8 cellular contexts compared by ENCODE assay signal in the genomic region with DNA sequence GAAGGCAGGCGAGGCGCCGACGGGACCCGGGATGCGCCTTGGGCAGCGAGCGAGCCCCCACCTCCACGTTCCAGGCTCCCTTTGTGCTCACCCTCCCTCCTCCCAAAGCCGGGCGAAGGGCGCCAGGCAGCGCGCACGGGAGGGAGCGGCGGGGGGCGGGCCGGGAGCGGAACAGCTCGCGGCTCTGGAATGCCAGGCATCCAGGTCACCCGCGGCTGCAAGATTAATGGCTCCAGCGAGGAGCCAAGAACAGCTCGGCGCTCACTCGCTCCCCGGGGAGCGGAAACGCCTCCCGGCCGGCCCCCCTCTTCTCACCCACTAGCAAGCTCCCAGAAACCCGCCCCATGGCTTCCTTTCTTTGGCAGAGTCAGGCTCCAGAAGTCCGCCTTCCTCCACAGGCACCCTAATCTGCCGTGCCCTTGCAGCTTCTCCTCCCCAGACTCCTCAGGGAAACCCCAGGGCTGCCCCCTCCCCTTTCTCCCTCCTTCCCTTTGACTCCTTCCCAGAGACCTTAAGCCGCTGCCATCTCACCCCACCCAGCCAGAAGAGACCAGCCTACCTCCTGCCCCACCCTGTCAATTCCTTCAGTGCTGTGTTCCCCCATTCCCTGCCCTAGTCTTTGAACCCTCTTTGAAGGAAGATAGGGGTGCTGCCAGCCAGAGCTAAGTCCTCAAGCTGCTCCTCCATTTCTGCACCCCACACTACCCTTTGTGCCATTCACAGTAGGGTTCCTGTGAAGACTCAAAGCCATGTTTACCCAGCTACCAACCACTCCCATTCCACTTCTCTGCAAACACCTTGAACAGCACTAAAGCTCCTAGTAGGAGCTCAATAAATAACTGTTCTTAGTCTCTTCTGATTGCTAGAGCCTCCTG. TPM values are rescaled to one million over a fixed set of nuclear protein-coding genes. Genes with fewer than 3 reads are reported as not detected.
DNase-seq lines count a peak whose midpoint lies in the region; ATAC-seq and TF ChIP-seq lines count a peak whose summit lies in the region.

No MANE protein-coding gene starts in this region.

- H3K4me3 ChIP-seq in foreskin fibroblast (ENCODE audit: low read depth in 1 of 2, low read length in 2 of 2) = peak overlapping the region; percentile 5 to 22

- TF ChIP-seq CTCF in foreskin fibroblast (IDR thresholded peaks at IDR 0.05; ENCODE audit: low read depth, low read length) (no peak), natural killer cell (IDR thresholded peaks at IDR 0.05) (no peak)

- H3K36me3 Mint-ChIP-seq in activated naive CD4-positive, alpha-beta T cell treated with anti-CD3 and anti-CD28 coated beads, Interleukin-2, amount 50 U/mL, for 24 hours = no peaks in the 10 kb centered on the region
- no peaks in the 10 kb centered on the region for H3K36me3 Mint-ChIP-seq in natural killer cell

- DNase-seq in EL (peak; percentile 99), NCI-H1092 treated with DMSO at 0.1 percent for 48 hours (lab: John Stamatoyannopoulos, UW) (peak; percentile 5), foreskin fibroblast (peak; percentile 97 to 99), natural killer cell (no peak), RKO (ENCODE audit: low spot score) (no peak)

- no peaks in the 10 kb centered on the region for H3K9me3 Mint-ChIP-seq in activated naive CD4-positive, alpha-beta T cell treated with anti-CD3 and anti-CD28 coated beads, Interleukin-2, amount 50 U/mL, for 24 hours
- no peaks in the 10 kb centered on the region for H3K9me3 Mint-ChIP-seq in natural killer cell

- peak overlapping the region; percentile 56 for H3K27ac Mint-ChIP-seq in activated naive CD4-positive, alpha-beta T cell treated with anti-CD3 and anti-CD28 coated beads, Interleukin-2, amount 50 U/mL, for 24 hours
- H3K27ac Mint-ChIP-seq in natural killer cell = peak overlapping the region in 1 of 2 donors; percentile 55

- H3K4me1 Mint-ChIP-seq in activated naive CD4-positive, alpha-beta T cell treated with anti-CD3 and anti-CD28 coated beads, Interleukin-2, amount 50 U/mL, for 24 hours = peaks cover 29% of the 10 kb centered on the region
- H3K4me1 Mint-ChIP-seq in natural killer cell = peaks cover 23 to 25% of the 10 kb centered on the region in 2 donors

- no peaks in the 10 kb centered on the region for H3K27me3 Mint-ChIP-seq in activated naive CD4-positive, alpha-beta T cell treated with anti-CD3 and anti-CD28 coated beads, Interleukin-2, amount 50 U/mL, for 24 hours
- H3K27me3 Mint-ChIP-seq in natural killer cell (ENCODE audit: low read depth in 2 of 2) = peaks cover 8 to 17% of the 10 kb centered on the region in 2 donors

- peak in 2 of 3 donors; percentile 40 to 55 for ATAC-seq in natural killer cell
- no peak for ATAC-seq in HG02588 (IDR thresholded peaks at IDR 0.05; ENCODE audit: unreplicated experiment)
- ATAC-seq in GM18870 (IDR thresholded peaks at IDR 0.05; ENCODE audit: unreplicated experiment) = no peak

- intact Hi-C loops in natural killer cell (cut with micrococcal nuclease) = no loop called here

- peak overlapping the region; percentile 75 for H3K4me3 Mint-ChIP-seq in activated naive CD4-positive, alpha-beta T cell treated with anti-CD3 and anti-CD28 coated beads, Interleukin-2, amount 50 U/mL, for 24 hours
- peak overlapping the region; percentile 77 for H3K4me3 Mint-ChIP-seq in natural killer cell

RNA-seq across cellular contexts. Expression of gene AMOTL2, which starts 9.9 kb away (rescaled TPM):
- not detected for total RNA-seq in natural killer cell

Comparison
In these comparisons a context has a peak if more than half of its experiments do, and no peak if none do; other contexts are left out.
1. DNase-seq: peak in EL (single experiment), NCI-H1092 treated with DMSO at 0.1 percent for 48 hours (single experiment) and foreskin fibroblast (2 of 2); none in natural killer cell (single experiment) and RKO (single experiment).
2. ATAC-seq: peak in natural killer cell (2 of 3); none in HG02588 (single experiment) and GM18870 (single experiment).